Comparison of ENCODE assay signal across 26 cellular contexts in genomic region chr1:240501115-240501514, GRCh38.
DNase-seq lines count a peak whose midpoint lies in the region; ATAC-seq, FAIRE-seq and TF ChIP-seq lines count a peak whose summit lies in the region.
"Had no signal": no experiment of that assay in that cellular context is flagged by ENCODE, and none has a peak within 500 bp of the region (broad histone marks: within the 10 kb centered on the region; RNA-seq: fewer than 3 reads in every experiment).

No MANE protein-coding gene starts in this region.

- H4K91ac ChIP-seq in mesenchymal stem cell (ENCODE audit: low read length) = no peak overlapping the region

- H3K9ac ChIP-seq in adipocyte (ENCODE audit: low read length) (no peak overlapping the region), mesenchymal stem cell (ENCODE audit: low read length) (no peak overlapping the region)

- no peak overlapping the region for H2AK5ac ChIP-seq in mesenchymal stem cell (ENCODE audit: low read length, severe bottlenecking)

- H3K4me2 ChIP-seq in mesenchymal stem cell (ENCODE audit: low read length, poor library complexity, severe bottlenecking) = no peak overlapping the region

- H3K79me1 ChIP-seq in mesenchymal stem cell (replicated peaks; ENCODE audit: low read length, poor library complexity, severe bottlenecking) = no peaks in the 10 kb centered on the region

- no peak overlapping the region for H2BK5ac ChIP-seq in mesenchymal stem cell (ENCODE audit: low read depth, low read length, poor library complexity, severe bottlenecking)

- CTCF ChIA-PET in RWPE1 (lab: Yijun Ruan, JAX) = interaction anchor here (0.6 kb wide), 1 partner anchor 186 kb away, joined by 5 read pairs; no protein-coding TSS in a partner anchor

- WGBS in mesenchymal stem cell = 96% methylated on average over 1 of the region's 2 CpGs

- POLR2A ChIA-PET in RWPE1 (lab: Yijun Ruan, JAX; ENCODE audit: low non-redundant PET) = no interaction called here

- peak overlapping the region; percentile 26 for H3K4me3 ChIP-seq in adipocyte (ENCODE audit: low read length)
- H3K4me3 ChIP-seq in mesenchymal stem cell (ENCODE audit: insufficient read depth in 1 of 2, low read depth in 1 of 2, low read length in 2 of 2) = no peak overlapping the region
- H3K4me3 ChIP-seq: coronary artery, gastrocnemius medialis, thoracic aorta, vagina had no signal

- H3K14ac ChIP-seq in mesenchymal stem cell (ENCODE audit: low read length in 2 of 2) = no peak overlapping the region

- H2BK12ac ChIP-seq in mesenchymal stem cell (ENCODE audit: low read length in 2 of 2) = no peak overlapping the region

- DNase-seq in COLO829 (ENCODE audit: low spot score) (peak; percentile 68), HTR-8/SVneo (ENCODE audit: insufficient read length, low spot score) (peak; percentile 42), adipocyte (ENCODE audit: low read depth) (no peak), mesenchymal stem cell (peak; percentile 10), D341Med (ENCODE audit: low spot score) (no peak), RPMI8226 (no peak), RWPE1 (ENCODE audit: low spot score) (no peak)
- DNase-seq: activated CD8-positive, alpha-beta T cell treated with anti-CD3 and anti-CD28 coated beads for 36 hours; aorta; effector memory CD4-positive, alpha-beta T cell; gastrocnemius medialis; GF-D8; hippocampal formation; left ventricle myocardium superior; naive thymus-derived CD4-positive, alpha-beta T cell; NCI-H1092; NCI-H2171 treated with DMSO at 0.1 percent for 48 hours; NCI-H524; SIG-M5; stimulated activated naive CD4-positive, alpha-beta T cell treated with Interleukin-2 at 50 U/mL for 16 hours had no signal

- TF ChIP-seq CTCF in RWPE1 (conservative IDR thresholded peaks at IDR 0.05; ENCODE audit: low read depth) = no peak

- no peak overlapping the region for H3K23ac ChIP-seq in mesenchymal stem cell (ENCODE audit: low read length in 2 of 2)

- no peak overlapping the region for H3K4ac ChIP-seq in mesenchymal stem cell (ENCODE audit: low read depth in 1 of 2, low read length in 2 of 2)

- no peak for FAIRE-seq in HTR-8/SVneo (lab: Jason Lieb, UNC)
- FAIRE-seq: GM19239 had no signal

- H4K8ac ChIP-seq in mesenchymal stem cell (ENCODE audit: low read length) = no peak overlapping the region

- H3K18ac ChIP-seq in mesenchymal stem cell (ENCODE audit: low read depth in 1 of 2, low read length in 2 of 2) = no peak overlapping the region

- ATAC-seq in HG02981 (IDR thresholded peaks at IDR 0.05; ENCODE audit: unreplicated experiment) = no peak
- ATAC-seq: activated CD8-positive, alpha-beta T cell treated with anti-CD3 and anti-CD28 coated beads for 36 hours; activated naive CD4-positive, alpha-beta T cell treated with anti-CD3 and anti-CD28 coated beads, Interleukin-2, amount 50 U/mL, for 72 hours; gastrocnemius medialis; left ventricle myocardium superior; naive thymus-derived CD4-positive, alpha-beta T cell had no signal

- H2AFZ ChIP-seq in mesenchymal stem cell (ENCODE audit: low read depth, low read length) = no peak overlapping the region

- H3K9me3 ChIP-seq in adipocyte (ENCODE audit: control insufficient read depth, low read length) (no peaks in the 10 kb centered on the region), mesenchymal stem cell (ENCODE audit: control insufficient read depth, low read length) (no peaks in the 10 kb centered on the region)
- H3K9me3 ChIP-seq: gastrocnemius medialis, thoracic aorta, vagina had no signal

- no peaks in the 10 kb centered on the region for H3K36me3 ChIP-seq in adipocyte (ENCODE audit: control insufficient read depth, insufficient read depth, low read length, severe bottlenecking)
- peaks cover 0 to 12% of the 10 kb centered on the region in 2 experiments for H3K36me3 ChIP-seq in mesenchymal stem cell (ENCODE audit: control insufficient read depth in 1 of 2, insufficient read depth in 2 of 2, low read depth in 1 of 2, low read length in 2 of 2)
- H3K36me3 ChIP-seq: gastrocnemius medialis, thoracic aorta, vagina had no signal

- H3K27me3 ChIP-seq in adipocyte (replicated peaks; ENCODE audit: control insufficient read depth, insufficient read depth, low read length) = no peaks in the 10 kb centered on the region
- H3K27me3 ChIP-seq in mesenchymal stem cell (ENCODE audit: control insufficient read depth in 1 of 2, insufficient read depth in 1 of 2, low read length in 2 of 2) = no peaks in the 10 kb centered on the region
- H3K27me3 ChIP-seq: gastrocnemius medialis, vagina had no signal

- H3K27ac ChIP-seq in mesenchymal stem cell (ENCODE audit: low read length, poor library complexity, severe bottlenecking) (no peak overlapping the region), RWPE1 (no peak overlapping the region)
- H3K27ac ChIP-seq: coronary artery, gastrocnemius medialis, thoracic aorta, vagina had no signal

- no peak overlapping the region for H2BK15ac ChIP-seq in mesenchymal stem cell (ENCODE audit: low read depth, poor library complexity, severe bottlenecking)

- H3K4me1 ChIP-seq in adipocyte (ENCODE audit: control insufficient read depth, insufficient read depth, low read length) (peaks cover 15% of the 10 kb centered on the region), mesenchymal stem cell (ENCODE audit: control insufficient read depth, insufficient read depth, low read depth, low read length) (peaks cover 1% of the 10 kb centered on the region)
- H3K4me1 ChIP-seq: gastrocnemius medialis, vagina had no signal

- no peak overlapping the region for H2BK120ac ChIP-seq in mesenchymal stem cell (ENCODE audit: low read depth, low read length)

Comparison
In these comparisons a context has a peak if more than half of its experiments do, and no peak if none do; other contexts are left out.
1. DNase-seq: peak in COLO829 (single experiment), HTR-8/SVneo (single experiment) and mesenchymal stem cell (single experiment); none in adipocyte (single experiment), D341Med (single experiment), RPMI8226 (single experiment) and RWPE1 (single experiment).